ENCODE assay signal across 11 cellular contexts in genomic region chr5:171363249-171363648, GRCh38. TPM values are rescaled to one million over a fixed set of nuclear protein-coding genes. Genes with fewer than 3 reads are reported as not detected.
"Had no signal": no experiment of that assay in that cellular context is flagged by ENCODE, and none has a peak within 500 bp of the region (broad histone marks: within the 10 kb centered on the region; RNA-seq: fewer than 3 reads in every experiment).

No MANE protein-coding gene starts in this region.

RNA-seq across cellular contexts. Expression of gene TLX3, which starts 54.2 kb away (rescaled TPM):
- total RNA-seq: activated CD4-positive, alpha-beta memory T cell treated with anti-CD3 and anti-CD28 coated beads, Interleukin-2, amount 10 ng/mL, durations not matched to agents 7 days and 5 days; activated CD4-positive, alpha-beta T cell treated with anti-CD3 and anti-CD28 coated beads for 36 hours; activated CD4-positive, alpha-beta T cell treated with anti-CD3 and anti-CD28 coated beads, Interleukin-2, amount 10 ng/mL, durations not matched to agents 7 days and 5 days; activated CD8-positive, alpha-beta memory T cell treated with anti-CD3 and anti-CD28 coated beads, Interleukin-2, amount 10 ng/mL, durations not matched to agents 7 days and 5 days; activated CD8-positive, alpha-beta T cell treated with anti-CD3 and anti-CD28 coated beads, Interleukin-2, amount 10 ng/mL, durations not matched to agents 7 days and 5 days; activated naive CD8-positive, alpha-beta T cell treated with anti-CD3 and anti-CD28 coated beads, Interleukin-2, amount 10 ng/mL, durations not matched to agents 7 days and 5 days; activated T-helper 2 cell treated with anti-CD3 and anti-CD28 coated beads, Interferon-gamma antibody, Interleukin-2, Interleukin-4, amounts not matched to agents 10 μg/mL and 5 μg/mL and 100 μg/mL, durations not matched to agents 14 hours and 24 hours and 36 hours; ascending aorta; bronchial epithelial cell; cardiac muscle cell had no signal
- polyA plus RNA-seq: adipose tissue, cardiac muscle cell had no signal

RNA-seq across cellular contexts. Expression of gene FGF18, which starts 56.2 kb away (rescaled TPM):
- total RNA-seq: activated CD4-positive, alpha-beta memory T cell treated with anti-CD3 and anti-CD28 coated beads, Interleukin-2, amount 10 ng/mL, durations not matched to agents 7 days and 5 days; activated CD4-positive, alpha-beta T cell treated with anti-CD3 and anti-CD28 coated beads for 36 hours; activated CD8-positive, alpha-beta memory T cell treated with anti-CD3 and anti-CD28 coated beads, Interleukin-2, amount 10 ng/mL, durations not matched to agents 7 days and 5 days; activated CD8-positive, alpha-beta T cell treated with anti-CD3 and anti-CD28 coated beads, Interleukin-2, amount 10 ng/mL, durations not matched to agents 7 days and 5 days; activated T-helper 2 cell treated with anti-CD3 and anti-CD28 coated beads, Interferon-gamma antibody, Interleukin-2, Interleukin-4, amounts not matched to agents 10 μg/mL and 5 μg/mL and 100 μg/mL, durations not matched to agents 14 hours and 24 hours and 36 hours; bronchial epithelial cell had no signal
